In genomic region chr4:102867278-102868152, GRCh38 we compare ENCODE assay signal across 8 cellular contexts.
A peak's percentile ranks its signal among the peaks of the same experiment; 100 is the strongest.
DNase-seq lines count a peak whose midpoint lies in the region; ATAC-seq and TF ChIP-seq lines count a peak whose summit lies in the region.

No MANE protein-coding gene starts in this region.

- H4K20me1 ChIP-seq in OCI-LY3 (ENCODE audit: insufficient read depth, low read length), result no peaks in the 10 kb centered on the region

- DNase-seq in NCI-H748 (lab: John Stamatoyannopoulos, UW; ENCODE audit: unreplicated experiment) (peak; percentile 10), NCI-H748 treated with DMSO at 0.1 percent for 48 hours (lab: John Stamatoyannopoulos, UW) (no peak), NCI-H2196 (lab: John Stamatoyannopoulos, UW; ENCODE audit: unreplicated experiment) (no peak)
- no peak for DNase-seq in effector memory CD4-positive, alpha-beta T cell

- H3K4me3 ChIP-seq in OCI-LY3 (ENCODE audit: low read length) (peak overlapping the region; percentile 93), parathyroid adenoma (ENCODE audit: low read depth, low read length) (no peak overlapping the region)
- no peak overlapping the region for H3K4me3 ChIP-seq in effector memory CD4-positive, alpha-beta T cell (ENCODE audit: insufficient read depth, low read depth, low read length, poor library complexity, severe bottlenecking)

- no peak for TF ChIP-seq CTCF in OCI-LY3 (IDR thresholded peaks at IDR 0.05; ENCODE audit: low read depth, low read length)
- TF ChIP-seq CTCF in parathyroid adenoma (IDR thresholded peaks at IDR 0.05), result no peak

- H3K79me2 ChIP-seq in OCI-LY3 (ENCODE audit: low read length) (peaks cover 84% of the 10 kb centered on the region), parathyroid adenoma (peaks cover 5% of the 10 kb centered on the region)

- peak overlapping the region; percentile 84 for H3K4me2 ChIP-seq in OCI-LY3 (ENCODE audit: low read length)
- H3K4me2 ChIP-seq in parathyroid adenoma (ENCODE audit: low read length), result no peak overlapping the region

- H3K27ac ChIP-seq in OCI-LY3 (ENCODE audit: low read length) (peak overlapping the region; percentile 88), parathyroid adenoma (peak overlapping the region; percentile 91)
- peak overlapping the region; percentile 92 for H3K27ac ChIP-seq in effector memory CD4-positive, alpha-beta T cell (ENCODE audit: insufficient read depth, low read length, poor library complexity, severe bottlenecking)

- ATAC-seq in GM18870 (IDR thresholded peaks at IDR 0.05; ENCODE audit: unreplicated experiment), result no peak
- ATAC-seq in GM21390 (IDR thresholded peaks at IDR 0.05; ENCODE audit: unreplicated experiment), result no peak

- H3K36me3 ChIP-seq in OCI-LY3 (replicated peaks; ENCODE audit: low read depth, low read length) (peaks cover 30% of the 10 kb centered on the region), parathyroid adenoma (ENCODE audit: control insufficient read depth, insufficient read depth, low read length) (no peaks in the 10 kb centered on the region)
- no peaks in the 10 kb centered on the region for H3K36me3 ChIP-seq in effector memory CD4-positive, alpha-beta T cell (ENCODE audit: control insufficient read depth, insufficient read depth, low read length)

- no peak overlapping the region for H2AFZ ChIP-seq in OCI-LY3 (ENCODE audit: low read depth, low read length)
- H2AFZ ChIP-seq in parathyroid adenoma, result peak overlapping the region; percentile 93

- H3K9me3 ChIP-seq in OCI-LY3 (ENCODE audit: insufficient read depth, low read length), result no peaks in the 10 kb centered on the region
- H3K9me3 ChIP-seq in effector memory CD4-positive, alpha-beta T cell (ENCODE audit: control insufficient read depth, low read length), result no peaks in the 10 kb centered on the region
- H3K9me3 ChIP-seq in parathyroid adenoma (ENCODE audit: control insufficient read depth, low read length), result no peaks in the 10 kb centered on the region

- H3K4me1 ChIP-seq in OCI-LY3 (ENCODE audit: low read length) (peaks cover 24% of the 10 kb centered on the region), parathyroid adenoma (no peaks in the 10 kb centered on the region)
- H3K4me1 ChIP-seq in effector memory CD4-positive, alpha-beta T cell (ENCODE audit: control insufficient read depth, insufficient read depth, low read length, poor library complexity, severe bottlenecking), result no peaks in the 10 kb centered on the region

- H3K27me3 ChIP-seq in OCI-LY3 (ENCODE audit: low read depth, low read length), result no peaks in the 10 kb centered on the region
- H3K27me3 ChIP-seq in effector memory CD4-positive, alpha-beta T cell (replicated peaks; ENCODE audit: control insufficient read depth, insufficient read depth, low read length, poor library complexity, severe bottlenecking), result no peaks in the 10 kb centered on the region
- H3K27me3 ChIP-seq in parathyroid adenoma (ENCODE audit: control insufficient read depth, insufficient read depth, low read length), result no peaks in the 10 kb centered on the region

- peak overlapping the region; percentile 78 for H3K9ac ChIP-seq in OCI-LY3 (ENCODE audit: low read length)
- no peak overlapping the region for H3K9ac ChIP-seq in parathyroid adenoma
